9 cellular contexts compared by ENCODE assay signal in genomic region chr18:45687617-45688016, GRCh38. TPM values are rescaled to one million over a fixed set of nuclear protein-coding genes. Genes with fewer than 3 reads are reported as not detected.
DNase-seq lines count a peak whose midpoint lies in the region; ATAC-seq and TF ChIP-seq lines count a peak whose summit lies in the region.
"Had no signal": no experiment of that assay in that cellular context is flagged by ENCODE, and none has a peak within 500 bp of the region (broad histone marks: within the 10 kb centered on the region; RNA-seq: fewer than 3 reads in every experiment).

No MANE protein-coding gene starts in this region.

- WGBS in right cardiac atrium = 59% methylated on average over 6 of the region's 6 CpGs
- 90% methylated on average over 6 of the region's 6 CpGs for WGBS in smooth muscle cell (ENCODE audit: low lambda C conversion rate)

- DNase-seq in right cardiac atrium = no peak
- no peak for DNase-seq in left ventricle myocardium inferior
- DNase-seq in T-helper 1 cell = peak in 3 of 5 donors; percentile 8 to 25 (median 16)
- DNase-seq in smooth muscle cell (lab: John Stamatoyannopoulos, UW; ENCODE audit: unreplicated experiment) = no peak
- DNase-seq in nephron progenitor cell = no peak
- DNase-seq in substantia nigra (lab: John Stamatoyannopoulos, UW) = no peak
- no peak for DNase-seq in mesenteric fat pad (ENCODE audit: low spot score)

- peak; percentile 9 to 17 for ATAC-seq in right cardiac atrium
- ATAC-seq in HG02973 (IDR thresholded peaks at IDR 0.05; ENCODE audit: unreplicated experiment) = peak; percentile 32

- peaks cover 25% of the 10 kb centered on the region for H3K27me3 Mint-ChIP-seq in nephron progenitor cell (ENCODE audit: low read depth, poor library complexity)

- intact Hi-C loops in right cardiac atrium (cut with DNase I) = loop anchor here in 3 of 4 donors (10.0 kb wide), 3 partner anchors 167 to 287 kb away; no protein-coding TSS in a partner anchor
- intact Hi-C loops in left ventricle myocardium inferior (cut with micrococcal nuclease) = no loop called here

- H3K4me2 ChIP-seq in smooth muscle cell = peak overlapping the region; percentile 5

- no peaks in the 10 kb centered on the region for H3K27me3 ChIP-seq in right cardiac atrium (ENCODE audit: control insufficient read depth, insufficient read depth)
- H3K27me3 ChIP-seq in left ventricle myocardium inferior (ENCODE audit: low read depth) = no peaks in the 10 kb centered on the region
- H3K27me3 ChIP-seq in smooth muscle cell (ENCODE audit: low read depth) = no peaks in the 10 kb centered on the region

- H3K27ac ChIP-seq in right cardiac atrium (ENCODE audit: low read length) = no peak overlapping the region
- H3K27ac ChIP-seq in left ventricle myocardium inferior (replicated peaks) = no peak overlapping the region
- H3K27ac ChIP-seq in smooth muscle cell (ENCODE audit: low read depth) = no peak overlapping the region
- no peak overlapping the region for H3K27ac ChIP-seq in substantia nigra (ENCODE audit: low read depth, low read length, poor library complexity, severe bottlenecking)

- H3K4me3 Mint-ChIP-seq in nephron progenitor cell = no peak overlapping the region

- no peaks in the 10 kb centered on the region for H3K36me3 ChIP-seq in left ventricle myocardium inferior
- no peaks in the 10 kb centered on the region for H3K36me3 ChIP-seq in smooth muscle cell (ENCODE audit: low read depth)

- no peaks in the 10 kb centered on the region for H3K79me2 ChIP-seq in smooth muscle cell (ENCODE audit: low read depth)

- TF ChIP-seq CTCF in left ventricle myocardium inferior (IDR thresholded peaks at IDR 0.05; ENCODE audit: borderline replicate concordance) (no peak), smooth muscle cell (IDR thresholded peaks at IDR 0.05; ENCODE audit: borderline replicate concordance, insufficient read depth, poor library complexity, severe bottlenecking) (no peak), nephron progenitor cell (IDR thresholded peaks at IDR 0.05) (no peak)

- H4K20me1 ChIP-seq in smooth muscle cell (ENCODE audit: low read depth) = no peaks in the 10 kb centered on the region

- H3K9ac ChIP-seq in smooth muscle cell (ENCODE audit: low read depth) = no peak overlapping the region

- H3K36me3 Mint-ChIP-seq in nephron progenitor cell (ENCODE audit: low read depth) = no peaks in the 10 kb centered on the region

- H3K27ac Mint-ChIP-seq in nephron progenitor cell = no peak overlapping the region

- H3K9me3 ChIP-seq in right cardiac atrium (ENCODE audit: control insufficient read depth, low read length) (no peaks in the 10 kb centered on the region), left ventricle myocardium inferior (replicated peaks) (no peaks in the 10 kb centered on the region), smooth muscle cell (replicated peaks; ENCODE audit: low read depth) (no peaks in the 10 kb centered on the region)

- H2AFZ ChIP-seq in smooth muscle cell (ENCODE audit: low read depth) = no peak overlapping the region

- H3K9me3 Mint-ChIP-seq in nephron progenitor cell = peaks cover 3% of the 10 kb centered on the region

- no peaks in the 10 kb centered on the region for H3F3A ChIP-seq in smooth muscle cell (ENCODE audit: low read depth)

- H3K4me3 ChIP-seq in right cardiac atrium (ENCODE audit: low read length) (no peak overlapping the region), left ventricle myocardium inferior (no peak overlapping the region), smooth muscle cell (no peak overlapping the region)

- H3K4me1 ChIP-seq in right cardiac atrium (ENCODE audit: control insufficient read depth, insufficient read depth, low read length) (no peaks in the 10 kb centered on the region), left ventricle myocardium inferior (no peaks in the 10 kb centered on the region), smooth muscle cell (ENCODE audit: low read depth) (no peaks in the 10 kb centered on the region)

- H3K4me1 Mint-ChIP-seq in nephron progenitor cell = peaks cover 25% of the 10 kb centered on the region

RNA-seq across cellular contexts. Expression of gene SLC14A1, which starts 36.4 kb away (rescaled TPM):
- 10 to 100 TPM in 1 of 4 donors, 1 to 10 TPM in 3; 5.2 to 15.7 (median 8.9) TPM for total RNA-seq in right cardiac atrium
- 11.5 TPM for polyA plus RNA-seq in right cardiac atrium
- total RNA-seq in left ventricle myocardium inferior = 22.1 TPM
- 24.7 and 37.9 TPM in 2 replicates for total RNA-seq in smooth muscle cell
- 13.6 and 20.0 TPM in 2 replicates for polyA plus RNA-seq in smooth muscle cell
- total RNA-seq in mesenteric fat pad = 1.2 TPM
- total RNA-seq: lung microvascular endothelial cell had no signal

Comparison
In these comparisons a context has a peak if more than half of its experiments do, and no peak if none do; other contexts are left out.
1. DNase-seq: peak in T-helper 1 cell (3 of 5); none in right cardiac atrium (0 of 3), left ventricle myocardium inferior (single experiment), smooth muscle cell (single experiment), nephron progenitor cell (single experiment), substantia nigra (0 of 49) and mesenteric fat pad (single experiment).